ENCODE assay signal across 1 cellular context in genomic region chr6:26157838-26158580, GRCh38.
TF ChIP-seq lines count a peak whose summit lies in the region.

No MANE protein-coding gene starts in this region.

TF ChIP-seq in K562, 482 proteins besides CTCF, POLR2A, EP300 and RAD21 (continued from another document and continues in another):
- peak in 1 of 3 experiments; percentile 46; a peak in 1 of 6 replicates for TF ChIP-seq ZBTB11 (CRISPR knock-in tag; IDR thresholded peaks at IDR 0.05)
- TF ChIP-seq GTF2F1 (IDR thresholded peaks at IDR 0.05; ENCODE audit: low read depth, low read length), result peak; percentile 97
- TF ChIP-seq ZFX (CRISPR knock-in tag; IDR thresholded peaks at IDR 0.05), result peak; percentile 70
- no peak for TF ChIP-seq ZNF140 (CRISPR knock-in tag; IDR thresholded peaks at IDR 0.05)
- TF ChIP-seq UBTF (IDR thresholded peaks at IDR 0.05; ENCODE audit: borderline replicate concordance in 1 of 2, low read depth in 2 of 2, low read length in 2 of 2), result no peak
- TF ChIP-seq PREB (CRISPR knock-in tag; IDR thresholded peaks at IDR 0.05), result peak; percentile 51; the same call in 1 of the 2 replicates
- no peak for TF ChIP-seq SMAD1 (IDR thresholded peaks at IDR 0.05; ENCODE audit: low read depth, low read length, partially characterized antibody)
- peak; percentile 78 for TF ChIP-seq ZBTB33 (CRISPR knock-in tag; IDR thresholded peaks at IDR 0.05)
- no peak for TF ChIP-seq PTTG1 (tag; IDR thresholded peaks at IDR 0.05; ENCODE audit: low read depth)
- no peak for TF ChIP-seq NR0B1 (IDR thresholded peaks at IDR 0.05; ENCODE audit: partially characterized antibody)
- peak; percentile 98 for TF ChIP-seq CHD1 (IDR thresholded peaks at IDR 0.05; ENCODE audit: low read length)
- TF ChIP-seq ZNF121 (CRISPR knock-in tag; conservative IDR thresholded peaks at IDR 0.05), result no peak
- TF ChIP-seq MTA3 (IDR thresholded peaks at IDR 0.05; ENCODE audit: borderline replicate concordance), result peak; percentile 100
- no peak for TF ChIP-seq SREBF1 (IDR thresholded peaks at IDR 0.05; ENCODE audit: borderline replicate concordance, low read depth, low read length)
- TF ChIP-seq HIVEP1 (CRISPR knock-in tag; IDR thresholded peaks at IDR 0.05), result 0 out of 2 replicates have a peak, but pooled peaks have one; percentile 74
- TF ChIP-seq SRSF9 (IDR thresholded peaks at IDR 0.05; ENCODE audit: borderline replicate concordance, low read depth, low read length), result no peak
- peak; percentile 71 for TF ChIP-seq SAP30 (IDR thresholded peaks at IDR 0.05; ENCODE audit: borderline replicate concordance, insufficient read depth, low read depth, low read length, poor library complexity, severe bottlenecking)
- TF ChIP-seq KLF1 (tag; IDR thresholded peaks at IDR 0.05), result no peak
- TF ChIP-seq ZMIZ1 (IDR thresholded peaks at IDR 0.05; ENCODE audit: low read depth in 2 of 2, low read length in 2 of 2), result no peak
- TF ChIP-seq SMC3 (conservative IDR thresholded peaks at IDR 0.05; ENCODE audit: insufficient read depth, low read depth, low read length), result 0 out of 2 replicates have a peak, but pooled peaks have one; percentile 9
- TF ChIP-seq SRSF7 (optimal IDR thresholded peaks at IDR 0.05; ENCODE audit: low read depth, low read length), result no peak
- no peak for TF ChIP-seq SPI1 (IDR thresholded peaks at IDR 0.05; ENCODE audit: borderline replicate concordance, low read depth, low read length)
- no peak for TF ChIP-seq ZNF444 (CRISPR knock-in tag; IDR thresholded peaks at IDR 0.05)
- TF ChIP-seq SOX6 (IDR thresholded peaks at IDR 0.05), result no peak; the same call in 1 of the 2 replicates
- TF ChIP-seq NKRF (IDR thresholded peaks at IDR 0.05; ENCODE audit: borderline replicate concordance), result peak; percentile 69; the same call in 1 of the 2 replicates
- no peak for TF ChIP-seq CCNT2 (IDR thresholded peaks at IDR 0.05; ENCODE audit: borderline replicate concordance, extremely low read depth, insufficient read length, low read depth, low read length)
- peak; percentile 89 for TF ChIP-seq TAF1 (IDR thresholded peaks at IDR 0.05; ENCODE audit: control insufficient read depth, extremely low read depth, insufficient read depth, low read length, severe bottlenecking)
- TF ChIP-seq HNRNPL (IDR thresholded peaks at IDR 0.05; ENCODE audit: low read depth, low read length), result peak; percentile 93; the same call in 1 of the 2 replicates
- peak; percentile 93 for TF ChIP-seq RBFOX2 (IDR thresholded peaks at IDR 0.05; ENCODE audit: low read depth, low read length)
- TF ChIP-seq MCM7 (IDR thresholded peaks at IDR 0.05), result no peak
- peak; percentile 20; the same call in 1 of the 2 replicates for TF ChIP-seq OTX1 (CRISPR knock-in tag; IDR thresholded peaks at IDR 0.05)
- no peak for TF ChIP-seq ATF2 (CRISPR knock-in tag; IDR thresholded peaks at IDR 0.05)
- TF ChIP-seq SLC30A9 (CRISPR knock-in tag; IDR thresholded peaks at IDR 0.05), result no peak
- TF ChIP-seq FOXJ2 (tag; IDR thresholded peaks at IDR 0.05), result 0 out of 2 replicates have a peak, but pooled peaks have one; percentile 30
- no peak for TF ChIP-seq DMBX1 (CRISPR knock-in tag; IDR thresholded peaks at IDR 0.05; ENCODE audit: borderline replicate concordance)
- peak; percentile 46 to 57; a peak in 3 of 4 replicates for TF ChIP-seq SRF (CRISPR knock-in tag; IDR thresholded peaks at IDR 0.05)
- no peak for TF ChIP-seq SFPQ (IDR thresholded peaks at IDR 0.05; ENCODE audit: low read depth, low read length)
- TF ChIP-seq KDM4B (IDR thresholded peaks at IDR 0.05; ENCODE audit: borderline replicate concordance in 2 of 2, low read depth in 1 of 2), result peak in 1 of 2 experiments; percentile 64; a peak in 1 of 4 replicates
